Comparison of ENCODE assay signal across 11 cellular contexts in genomic region chr22:20522828-20523117, GRCh38. TPM values are rescaled to one million over a fixed set of nuclear protein-coding genes. Genes with fewer than 3 reads are reported as not detected.
DNase-seq lines count a peak whose midpoint lies in the region; ATAC-seq, FAIRE-seq and TF ChIP-seq lines count a peak whose summit lies in the region.
"Had no signal": no experiment of that assay in that cellular context is flagged by ENCODE, and none has a peak within 500 bp of the region (broad histone marks: within the 10 kb centered on the region; RNA-seq: fewer than 3 reads in every experiment).

No MANE protein-coding gene starts in this region.

- no peak for FAIRE-seq in RCC 7860 (lab: Jason Lieb, UNC)

- no peak overlapping the region for H4K8ac ChIP-seq in trophoblast cell (ENCODE audit: low read depth, low read length)

- no peaks in the 10 kb centered on the region for H3K9me2 ChIP-seq in PC-3 (replicated peaks; ENCODE audit: low read length)

- peaks cover 4% of the 10 kb centered on the region for H3K79me1 ChIP-seq in trophoblast cell (ENCODE audit: low read length)

- no peaks in the 10 kb centered on the region for H3F3A ChIP-seq in PC-3 (ENCODE audit: low read length, unreplicated experiment)

- H3K36me3 Mint-ChIP-seq in T-helper 2 cell treated with Interferon-gamma antibody and Interleukin-4, amounts not matched to agents 5 μg/mL and 100 μg/mL, for 36 hours (ENCODE audit: low read depth): peaks cover 42% of the 10 kb centered on the region

- ATAC-seq in left lung (no peak), PC-3 (no peak)

- no CpG with 5 or more reads among the region's 5 CpGs for WGBS in trophoblast cell (ENCODE audit: extremely low coverage, insufficient coverage, insufficient read length)

- no peak overlapping the region for H2BK120ac ChIP-seq in trophoblast cell (ENCODE audit: insufficient read depth, low read length, poor library complexity)

- no peak overlapping the region for H3K9ac ChIP-seq in trophoblast cell (ENCODE audit: low read length)
- H3K9ac ChIP-seq in PC-3 (ENCODE audit: low read length): no peak overlapping the region

- H2BK12ac ChIP-seq in trophoblast cell (ENCODE audit: low read length): no peak overlapping the region

- no peak overlapping the region for H3K4me3 Mint-ChIP-seq in T-helper 2 cell treated with Interferon-gamma antibody and Interleukin-4, amounts not matched to agents 5 μg/mL and 100 μg/mL, for 36 hours
- H3K4me3 Mint-ChIP-seq: activated naive CD4-positive, alpha-beta T cell treated with anti-CD3 and anti-CD28 coated beads, Interleukin-2, amount 10 ng/mL, durations not matched to agents 7 days and 5 days had no signal

- POLR2A ChIA-PET in RWPE1 (lab: Yijun Ruan, JAX; ENCODE audit: low non-redundant PET): no interaction called here
- POLR2A ChIA-PET in PC-3 (lab: Charles Lee; ENCODE audit: unreplicated experiment): no interaction called here

- H3K14ac ChIP-seq in trophoblast cell (ENCODE audit: low read length): no peak overlapping the region

- peaks cover 39% of the 10 kb centered on the region for H4K20me1 ChIP-seq in PC-3 (ENCODE audit: low read length)

- no peaks in the 10 kb centered on the region for H3K9me3 Mint-ChIP-seq in T-helper 2 cell treated with Interferon-gamma antibody and Interleukin-4, amounts not matched to agents 5 μg/mL and 100 μg/mL, for 36 hours
- H3K9me3 Mint-ChIP-seq: activated naive CD4-positive, alpha-beta T cell treated with anti-CD3 and anti-CD28 coated beads, Interleukin-2, amount 10 ng/mL, durations not matched to agents 7 days and 5 days had no signal

- no peak overlapping the region for H2BK5ac ChIP-seq in trophoblast cell (ENCODE audit: low read depth, low read length, poor library complexity)

- H3K4me1 ChIP-seq in effector memory CD4-positive, alpha-beta T cell (ENCODE audit: control insufficient read depth, insufficient read depth, low read length, poor library complexity, severe bottlenecking): peaks cover 40% of the 10 kb centered on the region
- H3K4me1 ChIP-seq in trophoblast cell (ENCODE audit: control insufficient read depth in 1 of 2, insufficient read depth in 2 of 2, low read length in 2 of 2) (peaks cover 5% of the 10 kb centered on the region in 2 experiments), left lung (peaks cover 15 to 63% of the 10 kb centered on the region in 2 donors), PC-3 (ENCODE audit: insufficient read depth, low read length) (peaks cover 25% of the 10 kb centered on the region)

- BruUV-seq in PC-3 (replicated peaks; lab: Mats Ljungman, UMichigan): no TSS peak

- H4K12ac ChIP-seq in trophoblast cell (ENCODE audit: low read depth, low read length): no peak overlapping the region

- H4K91ac ChIP-seq in trophoblast cell (ENCODE audit: low read depth, low read length): no peak overlapping the region

- no peak for DNase-seq in T-helper 2 cell treated with Interferon-gamma antibody and Interleukin-4, amounts not matched to agents 5 μg/mL and 100 μg/mL, for 36 hours (ENCODE audit: low spot score)
- no peak for DNase-seq in T-helper 2 cell
- no peak for DNase-seq in RWPE1 (ENCODE audit: low spot score)
- DNase-seq in effector memory CD4-positive, alpha-beta T cell: no peak
- no peak for DNase-seq in trophoblast cell
- DNase-seq in left lung: no peak
- DNase-seq in RCC 7860 (ENCODE audit: low spot score): no peak
- DNase-seq in PC-3: no peak
- DNase-seq: activated CD4-positive, CD25-positive, alpha-beta regulatory T cell treated with anti-CD3 and anti-CD28 coated beads, Interleukin-2, amount 50 U/mL, for 72 hours; spleen had no signal

- H3K4me3 ChIP-seq in effector memory CD4-positive, alpha-beta T cell (ENCODE audit: insufficient read depth, low read depth, low read length, poor library complexity, severe bottlenecking): no peak overlapping the region
- no peak overlapping the region for H3K4me3 ChIP-seq in trophoblast cell (ENCODE audit: low read depth, low read length)
- no peak overlapping the region for H3K4me3 ChIP-seq in left lung
- H3K4me3 ChIP-seq in PC-3 (ENCODE audit: low read length): no peak overlapping the region
- H3K4me3 ChIP-seq: spleen had no signal

- H3K27me3 Mint-ChIP-seq in T-helper 2 cell treated with Interferon-gamma antibody and Interleukin-4, amounts not matched to agents 5 μg/mL and 100 μg/mL, for 36 hours (ENCODE audit: low read depth): no peaks in the 10 kb centered on the region
- H3K27me3 Mint-ChIP-seq: activated naive CD4-positive, alpha-beta T cell treated with anti-CD3 and anti-CD28 coated beads, Interleukin-2, amount 10 ng/mL, durations not matched to agents 7 days and 5 days had no signal

- H3K4me1 Mint-ChIP-seq in T-helper 2 cell treated with Interferon-gamma antibody and Interleukin-4, amounts not matched to agents 5 μg/mL and 100 μg/mL, for 36 hours (ENCODE audit: low read depth): peaks cover 49% of the 10 kb centered on the region

- H3K18ac ChIP-seq in trophoblast cell (ENCODE audit: low read length): no peak overlapping the region

- H3K23ac ChIP-seq in trophoblast cell (ENCODE audit: low read length): no peak overlapping the region

- no peaks in the 10 kb centered on the region for H3K9me3 ChIP-seq in effector memory CD4-positive, alpha-beta T cell (ENCODE audit: control insufficient read depth, low read length)
- H3K9me3 ChIP-seq in trophoblast cell (ENCODE audit: insufficient read depth, low read depth, low read length): no peaks in the 10 kb centered on the region
- H3K9me3 ChIP-seq in left lung: no peaks in the 10 kb centered on the region
- no peaks in the 10 kb centered on the region for H3K9me3 ChIP-seq in PC-3 (ENCODE audit: low read length)
- H3K9me3 ChIP-seq: spleen had no signal

- peak overlapping the region; percentile 46 for H3K4ac ChIP-seq in trophoblast cell (ENCODE audit: low read depth, low read length)

- H2AFZ ChIP-seq in trophoblast cell (ENCODE audit: insufficient read depth, low read length, poor library complexity): no peak overlapping the region
- no peak overlapping the region for H2AFZ ChIP-seq in PC-3 (ENCODE audit: low read length)

- H3K36me3 ChIP-seq in effector memory CD4-positive, alpha-beta T cell (ENCODE audit: control insufficient read depth, insufficient read depth, low read length): peaks cover 15% of the 10 kb centered on the region
- H3K36me3 ChIP-seq in trophoblast cell (ENCODE audit: control insufficient read depth in 1 of 2, insufficient read depth in 2 of 2, low read length in 2 of 2) (peaks cover 26 to 30% of the 10 kb centered on the region in 2 experiments), left lung (peaks cover 0 to 57% of the 10 kb centered on the region in 2 donors), PC-3 (ENCODE audit: low read depth, low read length) (peaks cover 23% of the 10 kb centered on the region)

- CTCF ChIA-PET in RWPE1 (lab: Yijun Ruan, JAX) (no interaction called here), PC-3 (lab: Charles Lee) (no interaction called here)

- H2AK5ac ChIP-seq in trophoblast cell (ENCODE audit: low read length): no peak overlapping the region

- intact Hi-C loops in left lung (cut with DNase I): no loop called here
- intact Hi-C loops in PC-3 (cut with micrococcal nuclease): no loop called here

- TF ChIP-seq CTCF in RWPE1 (conservative IDR thresholded peaks at IDR 0.05; ENCODE audit: low read depth) (no peak), left lung (IDR thresholded peaks at IDR 0.05) (no peak), PC-3 (conservative IDR thresholded peaks at IDR 0.05; ENCODE audit: low read depth, low read length) (no peak)

- H3K27me3 ChIP-seq in effector memory CD4-positive, alpha-beta T cell (replicated peaks; ENCODE audit: control insufficient read depth, insufficient read depth, low read length, poor library complexity, severe bottlenecking): no peaks in the 10 kb centered on the region
- H3K27me3 ChIP-seq in trophoblast cell (ENCODE audit: insufficient read depth, low read length) (no peaks in the 10 kb centered on the region), left lung (no peaks in the 10 kb centered on the region), PC-3 (ENCODE audit: low read length) (no peaks in the 10 kb centered on the region)
- H3K27me3 ChIP-seq: spleen had no signal

- H3K4me2 ChIP-seq in trophoblast cell (ENCODE audit: low read length) (no peak overlapping the region), PC-3 (ENCODE audit: low read length) (no peak overlapping the region)

- H3K79me2 ChIP-seq in trophoblast cell (ENCODE audit: control insufficient read depth, insufficient read depth, low read length, poor library complexity) (peaks cover 11% of the 10 kb centered on the region), PC-3 (ENCODE audit: low read length) (peaks cover 97% of the 10 kb centered on the region)

- H3K27ac ChIP-seq in RWPE1 (peak overlapping the region; percentile 100), trophoblast cell (ENCODE audit: low read depth, low read length) (no peak overlapping the region), left lung (peak overlapping the region in 1 of 2 donors; percentile 9), PC-3 (ENCODE audit: low read length) (no peak overlapping the region)
- peak overlapping the region; percentile 39 for H3K27ac ChIP-seq in effector memory CD4-positive, alpha-beta T cell (ENCODE audit: insufficient read depth, low read length, poor library complexity, severe bottlenecking)

- H3K27ac Mint-ChIP-seq in T-helper 2 cell treated with Interferon-gamma antibody and Interleukin-4, amounts not matched to agents 5 μg/mL and 100 μg/mL, for 36 hours: peak overlapping the region; percentile 46

RNA-seq across cellular contexts. Expression of gene MED15, which starts 15.4 kb away (rescaled TPM):
- polyA plus RNA-seq in trophoblast cell (2013): 85.5 and 85.6 TPM in 2 replicates
- total RNA-seq in left lung (100 to 1,000 TPM in 1 of 2 donors, 10 to 100 TPM in 1; 89.6 to 121 TPM), PC-3 (2014; rRNA removed) (55.9 and 71.3 TPM in 2 replicates)

RNA-seq across cellular contexts. Expression of gene KLHL22, which starts 27.2 kb away (rescaled TPM):
- 9.3 and 10.9 TPM in 2 replicates for polyA plus RNA-seq in trophoblast cell (2013)
- total RNA-seq in left lung (10 to 100 TPM; 22.0 to 26.4 TPM), PC-3 (2014; rRNA removed) (14.8 TPM in 2 replicates)

Comparison
In these comparisons a context has a peak if more than half of its experiments do, and no peak if none do; other contexts are left out.
1. H3K27ac ChIP-seq: peak in RWPE1 (single experiment) and effector memory CD4-positive, alpha-beta T cell (single experiment); none in trophoblast cell (single experiment) and PC-3 (single experiment).